Comparison of ENCODE assay signal across 7 cellular contexts in the genomic region with DNA sequence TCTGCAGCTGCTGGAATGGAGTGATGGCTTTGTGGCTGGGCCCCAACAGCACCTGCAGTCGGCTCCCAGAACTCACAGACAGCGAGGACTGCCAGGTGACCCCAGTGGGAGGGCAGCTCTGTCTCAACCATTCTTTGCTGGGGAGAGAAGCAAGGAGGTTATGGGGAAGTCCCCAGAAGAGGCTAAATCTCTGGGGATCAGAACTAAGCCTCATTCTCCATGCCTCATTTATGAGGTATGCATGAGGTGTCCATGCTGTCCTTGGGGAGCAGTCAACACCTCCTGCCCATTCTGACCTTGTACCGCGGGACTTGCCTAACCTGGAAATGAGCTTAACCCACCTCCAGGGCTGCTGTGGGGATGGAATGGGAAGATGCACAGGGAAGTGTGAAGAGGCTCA.
A peak's percentile ranks its signal among the peaks of the same experiment; 100 is the strongest.
DNase-seq lines count a peak whose midpoint lies in the region; ATAC-seq, FAIRE-seq and TF ChIP-seq lines count a peak whose summit lies in the region.
"Not testable (repeated sequence)": the region's sequence is repeated elsewhere in the genome, so short reads cannot be mapped to it uniquely, and the experiment has no call there.

No MANE protein-coding gene starts in this region.

- WGBS in GM12878 (ENCODE audit: insufficient coverage, insufficient replicate concordance, low lambda C conversion rate, missing lambda C conversion rate): no CpG with 5 or more reads among the region's 4 CpGs

- not testable (repeated sequence) for H3K36me3 ChIP-seq in GM12878 (ENCODE audit: control insufficient read depth in 2 of 2, insufficient read depth in 2 of 2, low read length in 1 of 2); bronchial epithelial cell (ENCODE audit: control insufficient read depth, insufficient read depth, low read length); endothelial cell of umbilical vein (ENCODE audit: control insufficient read depth in 2 of 2, extremely low read depth in 1 of 2, insufficient read depth in 2 of 2, low read length in 2 of 2)

- RAD21 ChIA-PET in GM12878 (lab: Charles Lee; ENCODE audit: unreplicated experiment): not testable (repeated sequence)

- H3K27me3 Mint-ChIP-seq in activated B cell treated with CpG ODN at 0.5 μM for 24 hours; stimulated activated memory B cell treated with anti-CD40 and anti-IgM and Interleukin-4, amounts not matched to agents 10 μg/mL and 1 μg/mL and 100 μg/mL, for 72 hours; stimulated activated naive B cell treated with anti-CD40 and anti-IgM and Interleukin-4, amounts not matched to agents 10 μg/mL and 1 μg/mL and 100 μg/mL, for 72 hours: not testable (repeated sequence)

- dilution Hi-C loops in endothelial cell of umbilical vein (cut with MboI; ENCODE audit: extremely low pct_ligation_motif_present, low sequenced_read_pairs): not testable (repeated sequence)

- not testable (repeated sequence) for H3K27ac Mint-ChIP-seq in activated B cell treated with CpG ODN at 0.5 μM for 24 hours; stimulated activated memory B cell treated with anti-CD40 and anti-IgM and Interleukin-4, amounts not matched to agents 10 μg/mL and 1 μg/mL and 100 μg/mL, for 72 hours; stimulated activated naive B cell treated with anti-CD40 and anti-IgM and Interleukin-4, amounts not matched to agents 10 μg/mL and 1 μg/mL and 100 μg/mL, for 72 hours

- intact Hi-C loops in activated B cell treated with CpG ODN at 0.5 μM for 24 hours (cut with micrococcal nuclease); GM12878 (cut with micrococcal nuclease; ENCODE audit: unreplicated experiment); endothelial cell of umbilical vein (cut with micrococcal nuclease): not testable (repeated sequence)

- not testable (repeated sequence) for H3K4me1 Mint-ChIP-seq in activated B cell treated with CpG ODN at 0.5 μM for 24 hours; stimulated activated memory B cell treated with anti-CD40 and anti-IgM and Interleukin-4, amounts not matched to agents 10 μg/mL and 1 μg/mL and 100 μg/mL, for 72 hours; stimulated activated naive B cell treated with anti-CD40 and anti-IgM and Interleukin-4, amounts not matched to agents 10 μg/mL and 1 μg/mL and 100 μg/mL, for 72 hours

- H3K9ac ChIP-seq in GM12878 (ENCODE audit: control insufficient read depth, insufficient read depth, low read length); endothelial cell of umbilical vein (replicated peaks; ENCODE audit: extremely low read depth, insufficient read depth, low read length): not testable (repeated sequence)

- peak; percentile 42 for ATAC-seq in activated B cell treated with CpG ODN at 0.5 μM for 24 hours (ENCODE audit: low read depth)
- ATAC-seq in GM12878: peak; percentile 29; the same call in 1 of the 3 replicates
- peak; percentile 61 for ATAC-seq in esophagus mucosa
- ATAC-seq in stimulated activated memory B cell treated with anti-CD40 and anti-IgM and Interleukin-4, amounts not matched to agents 10 μg/mL and 1 μg/mL and 100 μg/mL, for 72 hours: peak; percentile 49
- ATAC-seq in stimulated activated naive B cell treated with anti-CD40 and anti-IgM and Interleukin-4, amounts not matched to agents 10 μg/mL and 1 μg/mL and 100 μg/mL, for 72 hours (replicated peaks): peak; percentile 85 to 88

- not testable (repeated sequence) for H3K9me3 ChIP-seq in GM12878 (replicated peaks; ENCODE audit: control insufficient read depth, insufficient read depth, low read length); endothelial cell of umbilical vein (replicated peaks; ENCODE audit: control insufficient read depth, insufficient read depth, low read length)

- in situ Hi-C loops in GM12878 (cut with MboI): not testable (repeated sequence)

- not testable (repeated sequence) for TF ChIP-seq RAD21 in GM12878 (IDR thresholded peaks at IDR 0.05; ENCODE audit: insufficient read depth, low read depth, low read length)

- not testable (repeated sequence) for DNase-seq in activated B cell treated with CpG ODN at 0.5 μM for 24 hours; GM12878 (ENCODE audit: low read depth, low spot score); bronchial epithelial cell (ENCODE audit: low read depth); endothelial cell of umbilical vein (ENCODE audit: low read depth, low spot score); stimulated activated naive B cell treated with anti-CD40 and anti-IgM and Interleukin-4, amounts not matched to agents 10 μg/mL and 1 μg/mL and 100 μg/mL, for 72 hours

- TF ChIP-seq EP300 in GM12878 (IDR thresholded peaks at IDR 0.05; ENCODE audit: borderline replicate concordance in 1 of 2, control insufficient read depth in 1 of 2, low read depth in 2 of 2, low read length in 2 of 2): not testable (repeated sequence)

- not testable (repeated sequence) for H3K4me3 ChIP-seq in GM12878; bronchial epithelial cell (ENCODE audit: low read depth, low read length); endothelial cell of umbilical vein (replicated peaks in 1 of 3; ENCODE audit: insufficient read depth in 1 of 3, low read depth in 1 of 3, low read length in 3 of 3)

- H3K4me2 ChIP-seq in GM12878 (ENCODE audit: control insufficient read depth, insufficient read depth); endothelial cell of umbilical vein (ENCODE audit: insufficient read depth, low read length): not testable (repeated sequence)

- not testable (repeated sequence) for BruUV-seq in GM12878 (replicated peaks; lab: Mats Ljungman, UMichigan); endothelial cell of umbilical vein (replicated peaks; lab: Mats Ljungman, UMichigan)

- H3K27me3 ChIP-seq in GM12878 (replicated peaks in 1 of 2; ENCODE audit: control insufficient read depth in 2 of 2, insufficient read depth in 2 of 2, low read length in 1 of 2); bronchial epithelial cell (ENCODE audit: control insufficient read depth, insufficient read depth, low read length); endothelial cell of umbilical vein (ENCODE audit: control insufficient read depth in 2 of 2, insufficient read depth in 2 of 2, low read length in 2 of 2): not testable (repeated sequence)

- not testable (repeated sequence) for H4K20me1 ChIP-seq in GM12878 (ENCODE audit: control insufficient read depth, insufficient read depth); endothelial cell of umbilical vein (replicated peaks; ENCODE audit: control insufficient read depth, extremely low read depth, insufficient read depth, low read length)

- not testable (repeated sequence) for H3K27ac ChIP-seq in GM12878 (ENCODE audit: control insufficient read depth, insufficient read depth); endothelial cell of umbilical vein (ENCODE audit: insufficient read depth, low read depth, low read length)

- not testable (repeated sequence) for H3K4me3 Mint-ChIP-seq in activated B cell treated with CpG ODN at 0.5 μM for 24 hours; stimulated activated memory B cell treated with anti-CD40 and anti-IgM and Interleukin-4, amounts not matched to agents 10 μg/mL and 1 μg/mL and 100 μg/mL, for 72 hours; stimulated activated naive B cell treated with anti-CD40 and anti-IgM and Interleukin-4, amounts not matched to agents 10 μg/mL and 1 μg/mL and 100 μg/mL, for 72 hours

- H3K9me3 Mint-ChIP-seq in activated B cell treated with CpG ODN at 0.5 μM for 24 hours; stimulated activated memory B cell treated with anti-CD40 and anti-IgM and Interleukin-4, amounts not matched to agents 10 μg/mL and 1 μg/mL and 100 μg/mL, for 72 hours; stimulated activated naive B cell treated with anti-CD40 and anti-IgM and Interleukin-4, amounts not matched to agents 10 μg/mL and 1 μg/mL and 100 μg/mL, for 72 hours: not testable (repeated sequence)

- TF ChIP-seq POLR2A in GM12878 (IDR thresholded peaks at IDR 0.05; ENCODE audit: low read depth, low read length); endothelial cell of umbilical vein (IDR thresholded peaks at IDR 0.05; ENCODE audit: low read depth, low read length): not testable (repeated sequence)

- POLR2A ChIA-PET in activated B cell treated with CpG ODN at 0.5 μM for 24 hours (lab: Charles Lee); GM12878 (lab: Charles Lee); endothelial cell of umbilical vein (lab: Charles Lee): not testable (repeated sequence)

- H3K4me1 ChIP-seq in GM12878 (ENCODE audit: control insufficient read depth, insufficient read depth, low read length); endothelial cell of umbilical vein (ENCODE audit: control insufficient read depth, extremely low read depth, insufficient read depth, low read length): not testable (repeated sequence)

- SMC1A ChIA-PET in GM12878 (lab: Charles Lee; ENCODE audit: uncharacterized antibody, unreplicated experiment): not testable (repeated sequence)

- TF ChIP-seq CTCF in activated B cell treated with CpG ODN at 0.5 μM for 24 hours (IDR thresholded peaks at IDR 0.05); GM12878 (IDR thresholded peaks at IDR 0.05 in 2 of 3, conservative IDR thresholded peaks at IDR 0.05 in 1 of 3; ENCODE audit: control insufficient read depth in 2 of 3, extremely low read depth in 1 of 3, insufficient read depth in 1 of 3, low read depth in 3 of 3, low read length in 3 of 3); bronchial epithelial cell (IDR thresholded peaks at IDR 0.05; ENCODE audit: insufficient read depth, low read length, severe bottlenecking); endothelial cell of umbilical vein (IDR thresholded peaks at IDR 0.05; ENCODE audit: extremely low read depth in 1 of 2, insufficient read depth in 1 of 2, low read depth in 1 of 2, low read length in 2 of 2): not testable (repeated sequence)

- not testable (repeated sequence) for H3K9me1 ChIP-seq in endothelial cell of umbilical vein (replicated peaks; ENCODE audit: control insufficient read depth, extremely low read depth, insufficient read depth, low read length)

- not testable (repeated sequence) for FAIRE-seq in GM12878 (lab: Jason Lieb, UNC)
- FAIRE-seq in bronchial epithelial cell (lab: Jason Lieb, UNC) (peak; percentile 66), endothelial cell of umbilical vein (lab: Jason Lieb, UNC) (peak; percentile 4)

- H3K79me2 ChIP-seq in GM12878 (ENCODE audit: control insufficient read depth, insufficient read depth, low read length); endothelial cell of umbilical vein (ENCODE audit: control insufficient read depth, insufficient read depth, low read length): not testable (repeated sequence)

- H3K36me3 Mint-ChIP-seq in activated B cell treated with CpG ODN at 0.5 μM for 24 hours (ENCODE audit: low read depth); stimulated activated memory B cell treated with anti-CD40 and anti-IgM and Interleukin-4, amounts not matched to agents 10 μg/mL and 1 μg/mL and 100 μg/mL, for 72 hours; stimulated activated naive B cell treated with anti-CD40 and anti-IgM and Interleukin-4, amounts not matched to agents 10 μg/mL and 1 μg/mL and 100 μg/mL, for 72 hours: not testable (repeated sequence)

- not testable (repeated sequence) for H2AFZ ChIP-seq in GM12878 (ENCODE audit: control insufficient read depth, low read depth, low read length); endothelial cell of umbilical vein (ENCODE audit: low read depth, low read length)

- CTCF ChIA-PET in activated B cell treated with CpG ODN at 0.5 μM for 24 hours (lab: Charles Lee); GM12878 (lab: Yijun Ruan, JAX); endothelial cell of umbilical vein (lab: Charles Lee): not testable (repeated sequence)

Comparison
In these comparisons a context has a peak if more than half of its experiments do, and no peak if none do; other contexts are left out.
1. ATAC-seq: peak in every context shown above with its lines; median percentile 86 in stimulated activated naive B cell treated with anti-CD40 and anti-IgM and Interleukin-4, amounts not matched to agents 10 μg/mL and 1 μg/mL and 100 μg/mL, for 72 hours; 61 in esophagus mucosa; 49 in stimulated activated memory B cell treated with anti-CD40 and anti-IgM and Interleukin-4, amounts not matched to agents 10 μg/mL and 1 μg/mL and 100 μg/mL, for 72 hours; 42 in activated B cell treated with CpG ODN at 0.5 μM for 24 hours; 29 in GM12878.